19 cellular contexts compared by ENCODE assay signal in genomic region chr6:50143011-50143719, GRCh38.
"Had no signal": no experiment of that assay in that cellular context is flagged by ENCODE, and none has a peak within 500 bp of the region (broad histone marks: within the 10 kb centered on the region; RNA-seq: fewer than 3 reads in every experiment).

No MANE protein-coding gene starts in this region.

- H3K27ac ChIP-seq: body of pancreas, coronary artery, left ventricle myocardium inferior, right atrium auricular region, stomach, testis, upper lobe of left lung, VCaP had no signal

- H3K9me3 ChIP-seq: body of pancreas, left ventricle myocardium inferior, mucosa of descending colon, right atrium auricular region, stomach, testis, upper lobe of left lung had no signal

- H3K4me3 ChIP-seq: body of pancreas, coronary artery, left ventricle myocardium inferior, mucosa of descending colon, right atrium auricular region, stomach, testis, upper lobe of left lung had no signal

- DNase-seq: activated CD4-positive, alpha-beta T cell treated with anti-CD3 and anti-CD28 coated beads for 1 hour; activated CD4-positive, alpha-beta T cell treated with anti-CD3 and anti-CD28 coated beads, Interleukin-2, amount 50 U/mL, for 48 hours; activated naive CD4-positive, alpha-beta T cell treated with anti-CD3 and anti-CD28 coated beads, Interleukin-2, amount 50 U/mL, for 16 hours; body of pancreas; hippocampal formation; kidney; left ventricle myocardium inferior; mucosa of descending colon; naive thymus-derived CD8-positive, alpha-beta T cell; small intestine; stomach; T-helper 1 cell; T1000; testis; upper lobe of left lung had no signal

- H3K27me3 ChIP-seq: body of pancreas, right atrium auricular region, stomach, testis, upper lobe of left lung had no signal

- H3K36me3 ChIP-seq: left ventricle myocardium inferior, right atrium auricular region, stomach, upper lobe of left lung had no signal

- H3K4me1 ChIP-seq: body of pancreas, left ventricle myocardium inferior, right atrium auricular region, stomach, testis, upper lobe of left lung had no signal

- ATAC-seq: body of pancreas; esophagus mucosa; mucosa of descending colon; naive thymus-derived CD8-positive, alpha-beta T cell had no signal
